ENCODE assay signal across 8 cellular contexts in the genomic region with DNA sequence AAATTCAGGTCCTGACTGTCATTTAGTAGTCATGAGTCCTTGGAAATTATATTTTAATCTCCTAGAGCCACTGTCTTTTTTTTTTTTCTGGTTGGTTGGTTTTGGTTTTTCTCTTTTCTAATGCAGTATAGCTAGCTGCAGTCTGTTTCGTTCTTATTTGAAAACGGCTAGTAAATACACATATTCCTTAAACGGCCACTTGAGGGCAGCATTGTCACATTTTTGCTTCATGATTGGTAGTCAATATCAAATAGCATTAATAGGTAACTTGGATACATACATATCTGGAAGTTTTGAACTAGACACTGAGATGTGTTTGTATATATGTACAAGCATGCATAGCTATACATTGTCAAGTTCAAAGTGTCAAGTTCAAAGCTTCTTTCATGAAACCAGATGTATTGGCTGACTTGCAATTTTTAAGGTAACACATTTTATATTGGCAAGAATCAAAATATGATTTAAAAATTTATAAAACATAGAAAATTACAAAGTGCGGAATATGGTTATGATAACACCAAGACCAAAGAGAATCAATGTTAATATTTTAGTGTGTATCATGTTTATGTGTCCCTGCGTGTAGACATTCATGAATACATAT. TPM values are rescaled to one million over a fixed set of nuclear protein-coding genes. Genes with fewer than 3 reads are reported as not detected.
A peak's percentile ranks its signal among the peaks of the same experiment; 100 is the strongest.
DNase-seq lines count a peak whose midpoint lies in the region; FAIRE-seq and TF ChIP-seq lines count a peak whose summit lies in the region.

No MANE protein-coding gene starts in this region.

- peaks cover under 1% of the 10 kb centered on the region for H3K36me3 Mint-ChIP-seq in endodermal cell (ENCODE audit: low read depth)
- no peaks in the 10 kb centered on the region for H3K36me3 Mint-ChIP-seq in nephron progenitor cell (ENCODE audit: low read depth)

- H3K4me1 Mint-ChIP-seq in endodermal cell (peaks cover 9% of the 10 kb centered on the region), nephron progenitor cell (peaks cover 4% of the 10 kb centered on the region)

- peaks cover 3% of the 10 kb centered on the region for H3K36me3 ChIP-seq in endodermal cell (ENCODE audit: control insufficient read depth, insufficient read depth, low read length)
- H3K36me3 ChIP-seq in uterus = no peaks in the 10 kb centered on the region

- intact Hi-C loops in uterus (cut with DNase I; ENCODE audit: low total_unique reads) = no loop called here

- peaks cover 1% of the 10 kb centered on the region for H3K27me3 Mint-ChIP-seq in endodermal cell (ENCODE audit: insufficient read depth)
- H3K27me3 Mint-ChIP-seq in nephron progenitor cell (ENCODE audit: low read depth, poor library complexity) = peaks cover 12% of the 10 kb centered on the region

- no peak overlapping the region for H3K4me3 Mint-ChIP-seq in endodermal cell
- no peak overlapping the region for H3K4me3 Mint-ChIP-seq in nephron progenitor cell

- POLR2A ChIA-PET in AG04449 (lab: Yijun Ruan, JAX) = no interaction called here

- no peak for DNase-seq in AG04449 (ENCODE audit: low read depth, low spot score)
- peak; percentile 1 for DNase-seq in NCI-H1436 treated with DMSO at 0.1 percent for 48 hours (lab: John Stamatoyannopoulos, UW)
- peak; percentile 80 for DNase-seq in endodermal cell
- DNase-seq in nephron progenitor cell = peak; percentile 75
- DNase-seq in uterus = peak in 1 of 2 donors; percentile 21
- DNase-seq in occipital lobe (lab: John Stamatoyannopoulos, UW) = no peak

- no peak for TF ChIP-seq POLR2A in uterus (IDR thresholded peaks at IDR 0.05)

- H3K4me3 ChIP-seq in AG04449 (ENCODE audit: low read depth, low read length) (no peak overlapping the region), endodermal cell (ENCODE audit: low read length) (no peak overlapping the region), uterus (no peak overlapping the region)

- no peak overlapping the region for H3K27ac ChIP-seq in endodermal cell (ENCODE audit: low read depth, low read length)
- no peak overlapping the region for H3K27ac ChIP-seq in uterus

- H3K27me3 ChIP-seq in endodermal cell (ENCODE audit: control insufficient read depth, insufficient read depth, low read length, poor library complexity, severe bottlenecking) = no peaks in the 10 kb centered on the region
- no peaks in the 10 kb centered on the region for H3K27me3 ChIP-seq in uterus

- no peak overlapping the region for H3K9ac ChIP-seq in endodermal cell (ENCODE audit: extremely low read depth, low read length, poor library complexity, severe bottlenecking)

- H3K4me1 ChIP-seq in endodermal cell (ENCODE audit: control insufficient read depth, insufficient read depth, low read length) (peaks cover 3% of the 10 kb centered on the region), uterus (no peaks in the 10 kb centered on the region)

- no peaks in the 10 kb centered on the region for H3K9me3 ChIP-seq in endodermal cell (ENCODE audit: control insufficient read depth, low read length)
- H3K9me3 ChIP-seq in uterus = no peaks in the 10 kb centered on the region

- H3K9me3 Mint-ChIP-seq in endodermal cell = no peaks in the 10 kb centered on the region
- peaks cover 5% of the 10 kb centered on the region for H3K9me3 Mint-ChIP-seq in nephron progenitor cell

- CTCF ChIA-PET in AG04449 (lab: Yijun Ruan, JAX) = interaction anchor here (0.6 to 4.2 kb wide), 19 partner anchors 9 to 1380 kb away, joined by 3 to 61 read pairs (median 5); no protein-coding TSS in a partner anchor

- peak; percentile 62 for FAIRE-seq in TTC549 (lab: Jason Lieb, UNC)

- H3K27ac Mint-ChIP-seq in endodermal cell (no peak overlapping the region), nephron progenitor cell (no peak overlapping the region)

- TF ChIP-seq CTCF in AG04449 (IDR thresholded peaks at IDR 0.05; ENCODE audit: insufficient read depth, low read length, missing control alignments) = peak; percentile 33
- peak; percentile 63 for TF ChIP-seq CTCF in GM12873 (IDR thresholded peaks at IDR 0.05; ENCODE audit: insufficient read depth, low read depth, low read length, missing control alignments)
- TF ChIP-seq CTCF in endodermal cell (conservative IDR thresholded peaks at IDR 0.05) = peak; percentile 87
- peak; percentile 70 for TF ChIP-seq CTCF in nephron progenitor cell (IDR thresholded peaks at IDR 0.05)
- peak; percentile 36 to 69 (median 63) for TF ChIP-seq CTCF in uterus (IDR thresholded peaks at IDR 0.05)

- 31% methylated on average over 5 of the region's 5 CpGs; no CpG with 5 or more reads in 1 of the 2 experiments for WGBS in endodermal cell (ENCODE audit: insufficient coverage in 1 of 2, insufficient read length in 1 of 2), 2 experiments

RNA-seq across cellular contexts. Expression of a gene that starts 22.5 kb away (rescaled TPM):
- total RNA-seq in endodermal cell = 1 to 10 TPM; 3.8 to 4.4 TPM
- polyA plus RNA-seq in endodermal cell (2013, experiment 1 of 2) = 2.8 TPM
- 2.9 TPM for polyA plus RNA-seq in endodermal cell (2013, experiment 2 of 2)
- total RNA-seq in uterus = not detected
- total RNA-seq in occipital lobe = 38.1 TPM

Comparison
In these comparisons a context has a peak if more than half of its experiments do, and no peak if none do; other contexts are left out.
1. DNase-seq: peak in NCI-H1436 treated with DMSO at 0.1 percent for 48 hours (single experiment), endodermal cell (single experiment) and nephron progenitor cell (single experiment); none in AG04449 (single experiment) and occipital lobe (single experiment).
2. CTCF ChIP-seq: peak in every context shown above with its lines; median percentile 87 in endodermal cell; 70 in nephron progenitor cell; 63 in GM12873; 63 in uterus; 33 in AG04449.
3. RNA of a gene that starts 22.5 kb away (total RNA-seq): 38.1 TPM in occipital lobe (single experiment) and 3.8 to 4.4 TPM in endodermal cell; not detected in uterus; every median in the first group is over 4 times any median in the second.